2 cellular contexts compared by ENCODE assay signal in the genomic region with DNA sequence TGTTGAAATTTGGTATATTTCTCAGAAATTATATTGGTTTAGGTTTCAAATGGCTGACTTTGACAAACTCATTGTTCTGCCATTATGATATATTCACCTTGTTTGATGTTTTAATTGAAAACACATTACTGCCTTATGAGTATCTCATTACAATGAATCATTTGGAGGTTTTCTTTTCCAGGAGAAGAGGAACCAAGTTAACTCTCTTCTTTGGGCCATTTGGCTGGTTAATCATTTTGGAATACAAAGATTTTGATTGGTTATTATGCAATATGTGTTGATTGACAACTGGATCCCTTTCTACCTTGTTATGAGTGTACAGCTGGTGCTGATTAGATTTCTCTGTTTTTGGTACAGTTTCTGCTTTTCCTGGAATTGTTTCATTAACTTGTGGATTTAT.
A peak's percentile ranks its signal among the peaks of the same experiment; 100 is the strongest.
TF ChIP-seq lines count a peak whose summit lies in the region.

No MANE protein-coding gene starts in this region.

TF ChIP-seq in IMR-90, 13 proteins besides CTCF, POLR2A, EP300 and RAD21:
- no peak for TF ChIP-seq CHD1 (IDR thresholded peaks at IDR 0.05; ENCODE audit: low read depth, low read length)
- peak; percentile 38; the same call in 1 of the 2 replicates for TF ChIP-seq CEBPB (IDR thresholded peaks at IDR 0.05; ENCODE audit: low read depth, low read length)
- TF ChIP-seq FOS (IDR thresholded peaks at IDR 0.05; ENCODE audit: low read depth, low read length) = no peak

TF ChIP-seq in endothelial cell of umbilical vein, 7 proteins besides CTCF, POLR2A, EP300 and RAD21:
- no peak for TF ChIP-seq MAX (IDR thresholded peaks at IDR 0.05; ENCODE audit: insufficient read depth, insufficient read length)
- TF ChIP-seq GATA2 (IDR thresholded peaks at IDR 0.05; ENCODE audit: insufficient read depth, insufficient read length, low read depth, low read length) = no peak
- no peak for TF ChIP-seq EZH2 (IDR thresholded peaks at IDR 0.05; ENCODE audit: borderline replicate concordance, low read depth, low read length, severe bottlenecking)
- TF ChIP-seq MYC (IDR thresholded peaks at IDR 0.05; ENCODE audit: low read depth, low read length) = no peak
- no peak for TF ChIP-seq FOS (IDR thresholded peaks at IDR 0.05; ENCODE audit: borderline replicate concordance, insufficient read depth, low read length)
- no peak for TF ChIP-seq JUN (IDR thresholded peaks at IDR 0.05; ENCODE audit: borderline replicate concordance, insufficient read depth, insufficient read length, low read depth)
- TF ChIP-seq POLR2AphosphoS5 (IDR thresholded peaks at IDR 0.05; ENCODE audit: insufficient read depth, low read depth, low read length) = no peak
